In the genomic region with DNA sequence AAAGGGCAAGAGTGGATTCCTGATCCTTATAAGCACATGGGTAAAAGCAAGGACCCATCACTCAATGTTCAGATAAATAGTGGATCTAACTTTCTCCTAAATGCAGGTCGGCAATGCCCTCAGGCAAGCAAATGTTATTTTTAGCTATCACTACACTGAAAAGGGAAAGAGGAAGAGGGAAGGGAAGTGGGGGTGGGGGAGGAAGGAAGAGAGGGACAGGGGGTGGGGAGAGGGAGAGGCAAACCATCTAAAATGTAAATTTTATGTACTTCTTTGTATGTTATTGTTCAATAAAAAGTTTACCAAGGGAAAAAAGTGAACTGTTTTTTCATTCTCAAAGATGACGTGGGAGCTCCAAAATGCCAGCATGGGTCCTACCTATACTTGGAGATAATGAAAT, we compare ENCODE assay signal across 19 cellular contexts. TPM values are rescaled to one million over a fixed set of nuclear protein-coding genes. Genes with fewer than 3 reads are reported as not detected.
DNase-seq lines count a peak whose midpoint lies in the region; ATAC-seq and TF ChIP-seq lines count a peak whose summit lies in the region.
"Had no signal": no experiment of that assay in that cellular context is flagged by ENCODE, and none has a peak within 500 bp of the region (broad histone marks: within the 10 kb centered on the region; RNA-seq: fewer than 3 reads in every experiment).

No MANE protein-coding gene starts in this region.

- TF ChIP-seq CTCF in WTC11 (IDR thresholded peaks at IDR 0.05) (no peak), ovary (IDR thresholded peaks at IDR 0.05) (no peak)

- TF ChIP-seq POLR2A in ovary (IDR thresholded peaks at IDR 0.05), result no peak

- H3K27ac ChIP-seq in HUES48 (ENCODE audit: low read depth, low read length) (no peak overlapping the region), ovary (no peak overlapping the region)
- H3K27ac ChIP-seq: hepatocyte, uterus had no signal

- H3K4me1 ChIP-seq in HUES48 (ENCODE audit: control insufficient read depth, insufficient read depth, low read length) (peaks cover 29% of the 10 kb centered on the region), ovary (ENCODE audit: insufficient read depth) (peaks cover 23% of the 10 kb centered on the region)

- no peaks in the 10 kb centered on the region for H3K36me3 ChIP-seq in HUES48 (ENCODE audit: control insufficient read depth, insufficient read depth, low read length)
- H3K36me3 ChIP-seq in ovary, result no peaks in the 10 kb centered on the region
- H3K36me3 ChIP-seq: uterus had no signal

- CTCF ChIA-PET in WTC11 (lab: Charles Lee), result interaction anchor here (0.7 to 1.4 kb wide), 4 partner anchors 9 to 119 kb away, joined by 3 to 9 read pairs (median 4); partner anchors contain the start of gene CHD6

- H3K27ac Mint-ChIP-seq in WTC11, result peak overlapping the region; percentile 79
- H3K27ac Mint-ChIP-seq in memory B cell, result peak overlapping the region; percentile 45
- H3K27ac Mint-ChIP-seq: activated CD4-positive, alpha-beta T cell treated with anti-CD3 and anti-CD28 coated beads, Interleukin-2, amount 10 ng/mL, durations not matched to agents 24 days and 14 days had no signal

- intact Hi-C loops in ovary (cut with DNase I), result no loop called here

- ATAC-seq in WTC11 (no peak), memory B cell (ENCODE audit: low read depth) (no peak)
- ATAC-seq: HCT116, mucosa of descending colon had no signal

- peak overlapping the region; percentile 29 for H3K4me3 ChIP-seq in HUES48 (ENCODE audit: low read depth, low read length)
- no peak overlapping the region for H3K4me3 ChIP-seq in ovary
- H3K4me3 ChIP-seq: hepatocyte, mucosa of descending colon, uterus had no signal

- POLR2A ChIA-PET in WTC11 (lab: Charles Lee), result no interaction called here

- H3K27me3 ChIP-seq in HUES48 (ENCODE audit: control insufficient read depth, insufficient read depth, low read length) (no peaks in the 10 kb centered on the region), ovary (no peaks in the 10 kb centered on the region)
- H3K27me3 ChIP-seq: hepatocyte, uterus had no signal

- H3K9me3 ChIP-seq in HUES48 (ENCODE audit: control insufficient read depth, insufficient read depth, low read length) (no peaks in the 10 kb centered on the region), ovary (no peaks in the 10 kb centered on the region)
- H3K9me3 ChIP-seq: uterus had no signal

- WGBS in ovary, 3 donors, result 61 to 75% (median 64%) methylated on average over 2 of the region's 2 CpGs

- H3K4me3 Mint-ChIP-seq in WTC11 (peak overlapping the region; percentile 14), memory B cell (peak overlapping the region; percentile 57)
- H3K4me3 Mint-ChIP-seq: activated CD4-positive, alpha-beta T cell treated with anti-CD3 and anti-CD28 coated beads, Interleukin-2, amount 10 ng/mL, durations not matched to agents 24 days and 14 days had no signal

- peaks cover 8% of the 10 kb centered on the region for H3K36me3 Mint-ChIP-seq in WTC11
- peaks cover 7% of the 10 kb centered on the region for H3K36me3 Mint-ChIP-seq in memory B cell

- H3K9ac ChIP-seq in HUES48 (ENCODE audit: low read depth, low read length), result no peak overlapping the region

- H3K27me3 Mint-ChIP-seq in WTC11 (ENCODE audit: low read depth) (no peaks in the 10 kb centered on the region), memory B cell (no peaks in the 10 kb centered on the region)
- H3K27me3 Mint-ChIP-seq: activated CD4-positive, alpha-beta T cell treated with anti-CD3 and anti-CD28 coated beads, Interleukin-2, amount 10 ng/mL, durations not matched to agents 24 days and 14 days had no signal

- TF ChIP-seq EP300 in ovary (IDR thresholded peaks at IDR 0.05), result no peak

- H3K9me3 Mint-ChIP-seq in WTC11 (peaks cover 9% of the 10 kb centered on the region), memory B cell (peaks cover 3% of the 10 kb centered on the region)

- H3K4me1 Mint-ChIP-seq in WTC11 (peaks cover 56% of the 10 kb centered on the region), memory B cell (peaks cover 50% of the 10 kb centered on the region)

- DNase-seq in CD1c-positive myeloid dendritic cell (ENCODE audit: extremely low spot score) (peak; percentile 17), WTC11 (ENCODE audit: low spot score) (no peak), memory B cell (ENCODE audit: low spot score in 2 of 2) (no peak), middle frontal gyrus (ENCODE audit: extremely low spot score, low spot score) (no peak), ureter (ENCODE audit: low spot score) (no peak), ovary (no peak)
- DNase-seq: activated CD4-positive, alpha-beta T cell treated with anti-CD3 and anti-CD28 coated beads, Interleukin-2, amount 10 ng/mL, durations not matched to agents 24 days and 14 days; activated gamma-delta T cell treated with Interleukin-2 at 50 U/mL for 16 hours; anterior cingulate cortex; KG1; mucosa of descending colon; NCI-H1417; NCI-H774; occipital lobe; SW 1271; uterus had no signal

TF ChIP-seq in WTC11, 78 proteins besides CTCF, POLR2A, EP300 and RAD21:
- TF ChIP-seq ZNF219 (CRISPR knock-in tag; IDR thresholded peaks at IDR 0.05; ENCODE audit: borderline replicate concordance), result no peak
- TF ChIP-seq, protein P1, sequence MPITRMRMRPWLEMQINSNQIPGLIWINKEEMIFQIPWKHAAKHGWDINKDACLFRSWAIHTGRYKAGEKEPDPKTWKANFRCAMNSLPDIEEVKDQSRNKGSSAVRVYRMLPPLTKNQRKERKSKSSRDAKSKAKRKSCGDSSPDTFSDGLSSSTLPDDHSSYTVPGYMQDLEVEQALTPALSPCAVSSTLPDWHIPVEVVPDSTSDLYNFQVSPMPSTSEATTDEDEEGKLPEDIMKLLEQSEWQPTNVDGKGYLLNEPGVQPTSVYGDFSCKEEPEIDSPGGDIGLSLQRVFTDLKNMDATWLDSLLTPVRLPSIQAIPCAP (CRISPR knock-in tag; IDR thresholded peaks at IDR 0.05), result no peak

RNA-seq across cellular contexts. Expression of gene CHD6, which starts 44.2 kb away (rescaled TPM):
- total RNA-seq in WTC11 (2021) (52.1 to 61.9 TPM (median 52.8 TPM) in 3 replicates), ureter (112 TPM), ovary (10 to 100 TPM; 35.8 to 82.4 (median 60.5) TPM)
- polyA plus RNA-seq in ovary, result 10 to 100 TPM; 12.1 to 27.7 TPM
